In genomic region chr11:44732564-44732963, GRCh38 we compare ENCODE assay signal across 18 cellular contexts. TPM values are rescaled to one million over a fixed set of nuclear protein-coding genes. Genes with fewer than 3 reads are reported as not detected.
DNase-seq lines count a peak whose midpoint lies in the region; ATAC-seq and TF ChIP-seq lines count a peak whose summit lies in the region.
"Had no signal": no experiment of that assay in that cellular context is flagged by ENCODE, and none has a peak within 500 bp of the region (broad histone marks: within the 10 kb centered on the region; RNA-seq: fewer than 3 reads in every experiment).

No MANE protein-coding gene starts in this region.

- H3K4me1 ChIP-seq in cardiac muscle cell (ENCODE audit: low read depth): peaks cover 55% of the 10 kb centered on the region
- peaks cover 18% of the 10 kb centered on the region for H3K4me1 ChIP-seq in hepatocyte (ENCODE audit: insufficient read depth)
- peaks cover 0 to 70% (median 8%) of the 10 kb centered on the region in 5 donors for H3K4me1 ChIP-seq in subcutaneous abdominal adipose tissue (ENCODE audit: control insufficient read depth in 5 of 5, insufficient read depth in 5 of 5, low read length in 5 of 5)
- H3K4me1 ChIP-seq in GM23248 (ENCODE audit: insufficient read depth): no peaks in the 10 kb centered on the region

- no peak overlapping the region for H3K4me2 ChIP-seq in hepatocyte
- H3K4me2 ChIP-seq in GM23248 (ENCODE audit: unreplicated experiment): no peak overlapping the region

- H3F3A ChIP-seq in GM23248 (ENCODE audit: insufficient read depth): no peaks in the 10 kb centered on the region

- H3K27me3 ChIP-seq in cardiac muscle cell: no peaks in the 10 kb centered on the region
- peaks cover 2% of the 10 kb centered on the region for H3K27me3 ChIP-seq in hepatocyte
- peaks cover 0 to 22% (median 10%) of the 10 kb centered on the region in 5 donors for H3K27me3 ChIP-seq in subcutaneous abdominal adipose tissue (ENCODE audit: control insufficient read depth in 5 of 5, insufficient read depth in 4 of 5, low read length in 5 of 5)
- H3K27me3 ChIP-seq in GM23248 (replicated peaks; ENCODE audit: insufficient read depth): peaks cover 64% of the 10 kb centered on the region

- no peak for ATAC-seq in left ventricle myocardium superior

- H3K9ac ChIP-seq in SK-N-MC (ENCODE audit: insufficient read length) (no peak overlapping the region), subcutaneous abdominal adipose tissue (ENCODE audit: low read length in 5 of 5) (no peak overlapping the region), GM23248 (no peak overlapping the region)

- H3K36me3 ChIP-seq in cardiac muscle cell: no peaks in the 10 kb centered on the region
- no peaks in the 10 kb centered on the region for H3K36me3 ChIP-seq in SK-N-MC (ENCODE audit: insufficient read depth, low read length)
- no peaks in the 10 kb centered on the region for H3K36me3 ChIP-seq in hepatocyte (replicated peaks; ENCODE audit: insufficient read depth, low read depth)
- H3K36me3 ChIP-seq in subcutaneous abdominal adipose tissue (ENCODE audit: control insufficient read depth in 5 of 5, insufficient read depth in 5 of 5, low read length in 5 of 5): no peaks in the 10 kb centered on the region
- H3K36me3 ChIP-seq in GM23248 (ENCODE audit: low read depth): no peaks in the 10 kb centered on the region

- DNase-seq in cardiac muscle cell (ENCODE audit: low read depth in 1 of 2, low spot score in 1 of 2) (no peak), left ventricle myocardium superior (no peak), SK-N-MC (ENCODE audit: low read depth, low spot score) (no peak), hepatocyte (ENCODE audit: low spot score) (no peak), NCI-H1105 (lab: John Stamatoyannopoulos, UW) (no peak), GM23248 (no peak)
- no peak for DNase-seq in activated effector memory CD4-positive, alpha-beta T cell treated with anti-CD3 and anti-CD28 coated beads, Interleukin-2, amount 50 U/mL, for 16 hours
- DNase-seq: DMS79, KG1, NCI-H1694 treated with DMSO at 0.1 percent for 48 hours, NCI-H2227 treated with DMSO at 0.1 percent for 48 hours, NCI-H510A treated with DMSO at 0.1 percent for 48 hours, NCI-H774, RPMI8226 had no signal

- H3K4me3 ChIP-seq in cardiac muscle cell (no peak overlapping the region), SK-N-MC (no peak overlapping the region), hepatocyte (no peak overlapping the region), subcutaneous abdominal adipose tissue (ENCODE audit: low read depth in 1 of 5, low read length in 5 of 5) (peak overlapping the region in 1 of 5 donors; percentile 16), GM23248 (no peak overlapping the region)

- 80% methylated on average over 5 of the region's 5 CpGs for whole genome bisulfite sequencing in hepatocyte (ENCODE audit: low lambda C conversion rate, missing lambda C conversion rate)
- 30 to 32% methylated on average over 5 of the region's 5 CpGs for WGBS in GM23248 (ENCODE audit: low coverage in 1 of 2, low lambda C conversion rate in 2 of 2, missing lambda C conversion rate in 2 of 2), 2 experiments

- TF ChIP-seq CTCF in cardiac muscle cell (IDR thresholded peaks at IDR 0.05; ENCODE audit: low read depth, low read length): no peak
- no peak for TF ChIP-seq CTCF in hepatocyte (IDR thresholded peaks at IDR 0.05; ENCODE audit: poor library complexity)

- no peaks in the 10 kb centered on the region for H3K9me2 ChIP-seq in hepatocyte (replicated peaks; ENCODE audit: insufficient read depth)
- no peaks in the 10 kb centered on the region for H3K9me2 ChIP-seq in GM23248 (ENCODE audit: insufficient read depth)

- H3K9me3 ChIP-seq in cardiac muscle cell (ENCODE audit: low read depth): no peaks in the 10 kb centered on the region
- no peaks in the 10 kb centered on the region for H3K9me3 ChIP-seq in SK-N-MC (ENCODE audit: low read depth, low read length)
- H3K9me3 ChIP-seq in hepatocyte (ENCODE audit: low read depth): no peaks in the 10 kb centered on the region
- peaks cover 0 to 6% (median 4%) of the 10 kb centered on the region in 5 donors for H3K9me3 ChIP-seq in subcutaneous abdominal adipose tissue (ENCODE audit: control insufficient read depth in 5 of 5, low read length in 5 of 5)
- H3K9me3 ChIP-seq in GM23248 (ENCODE audit: low read depth): no peaks in the 10 kb centered on the region

- H3K79me2 ChIP-seq in hepatocyte (peaks cover 54% of the 10 kb centered on the region), GM23248 (ENCODE audit: insufficient read depth) (no peaks in the 10 kb centered on the region)

- H4K20me1 ChIP-seq in hepatocyte (ENCODE audit: insufficient read depth, poor library complexity, severe bottlenecking) (peaks cover 5% of the 10 kb centered on the region), GM23248 (ENCODE audit: insufficient read depth) (no peaks in the 10 kb centered on the region)

- intact Hi-C loops in left ventricle myocardium superior (cut with micrococcal nuclease): no loop called here

- H3K27ac ChIP-seq in cardiac muscle cell: peak overlapping the region; percentile 90
- H3K27ac ChIP-seq in SK-N-MC: peak overlapping the region; percentile 76; the same call in 1 of the 2 replicates
- H3K27ac ChIP-seq in hepatocyte: peak overlapping the region; percentile 43
- H3K27ac ChIP-seq in subcutaneous abdominal adipose tissue (ENCODE audit: low read depth, low read length): peak overlapping the region; percentile 65
- H3K27ac ChIP-seq in GM23248: no peak overlapping the region
- H3K27ac ChIP-seq: 22Rv1 had no signal

- in situ Hi-C loops in GM23248 (cut with MboI): no loop called here

- H2AFZ ChIP-seq in hepatocyte (no peak overlapping the region), GM23248 (no peak overlapping the region)

RNA-seq across cellular contexts. Expression of gene TSPAN18, which starts 5.8 kb away (rescaled TPM):
- total RNA-seq in cardiac muscle cell (48.1 and 68.6 TPM in 2 replicates), left ventricle myocardium superior (94.6 TPM), hepatocyte (9.5 and 12.8 TPM in 2 replicates)
- polyA plus RNA-seq in cardiac muscle cell (82.8 and 122 TPM in 2 replicates), hepatocyte (21.5 and 25.1 TPM in 2 replicates), GM23248 (2016; fragmentation: Nextera tagmentation; extraction: Ambion mirVana) (0.09 and 0.20 TPM in 2 replicates)
- 0.54 TPM in 1 of 2 replicates, not detected in the other for total RNA-seq in GM23248 (2014; rRNA removed; shearing (Covaris generic))
- total RNA-seq: HT-29 had no signal
- polyA plus RNA-seq: CD14-positive monocyte had no signal
